In the genomic region with DNA sequence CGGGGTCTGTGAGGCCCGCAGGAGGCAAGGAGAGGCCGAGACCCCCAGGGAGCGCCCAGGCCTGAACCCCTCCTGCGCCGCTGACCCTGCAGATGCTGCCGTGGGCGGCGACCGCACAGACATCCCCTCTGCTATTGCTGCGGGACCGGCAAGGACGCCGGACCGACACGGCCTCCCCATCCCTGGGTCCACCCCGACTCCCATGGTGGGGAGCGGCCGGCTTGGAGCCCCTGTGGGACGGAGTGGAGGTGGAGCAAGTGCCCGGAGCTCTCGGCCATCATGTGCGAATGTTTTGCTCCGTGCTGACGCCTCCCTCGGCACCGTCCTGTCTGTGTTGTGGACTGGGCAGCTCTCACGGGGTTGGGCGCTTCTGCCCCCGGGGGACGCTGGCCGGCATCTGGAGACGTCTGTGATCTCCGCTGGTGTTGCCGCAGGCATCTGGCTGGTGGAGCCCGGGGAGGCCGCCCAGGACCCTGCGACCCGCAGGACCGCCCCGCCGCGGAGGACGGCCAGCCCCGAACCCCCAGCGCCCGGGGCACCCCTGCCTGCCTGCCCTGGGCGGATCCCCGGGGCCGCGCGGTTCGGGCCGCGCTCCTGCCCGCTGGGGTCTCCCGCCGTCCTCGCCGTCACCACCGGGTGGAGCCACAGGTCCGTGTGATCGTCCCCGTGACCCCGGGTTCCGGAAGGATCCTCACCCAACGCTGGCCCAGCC, we compare ENCODE assay signal across 8 cellular contexts. TPM values are rescaled to one million over a fixed set of nuclear protein-coding genes. Genes with fewer than 3 reads are reported as not detected.
DNase-seq lines count a peak whose midpoint lies in the region; ATAC-seq and TF ChIP-seq lines count a peak whose summit lies in the region.

No MANE protein-coding gene starts in this region.

- no peaks in the 10 kb centered on the region for H3F3A ChIP-seq in OCI-LY1 (ENCODE audit: insufficient read depth, low read length)

- TF ChIP-seq CTCF in OCI-LY1 (IDR thresholded peaks at IDR 0.05; ENCODE audit: low read length) (peak; percentile 43), left ventricle myocardium inferior (IDR thresholded peaks at IDR 0.05; ENCODE audit: borderline replicate concordance) (peak; percentile 77), retinal pigment epithelial cell (conservative IDR thresholded peaks at IDR 0.05; ENCODE audit: low read depth, low read length) (peak; percentile 59)

- H3K27me3 ChIP-seq in OCI-LY1 (ENCODE audit: insufficient read depth, low read length) (peaks cover 13% of the 10 kb centered on the region; the same call in 1 of the 2 replicates), left ventricle myocardium inferior (ENCODE audit: low read depth) (peaks cover 70% of the 10 kb centered on the region)

- H3K4me1 ChIP-seq in OCI-LY1 (ENCODE audit: insufficient read depth, low read length, severe bottlenecking) (peaks cover 3% of the 10 kb centered on the region), left ventricle myocardium inferior (peaks cover 15% of the 10 kb centered on the region)

- H4K20me1 ChIP-seq in OCI-LY1 (ENCODE audit: insufficient read depth, low read length): no peaks in the 10 kb centered on the region

- peak; percentile 49 for DNase-seq in EL
- peak; percentile 57 for DNase-seq in activated naive CD4-positive, alpha-beta T cell treated with Interleukin-2 at 50 U/mL for 16 hours
- DNase-seq in left ventricle myocardium inferior: peak; percentile 46
- DNase-seq in retinal pigment epithelial cell (ENCODE audit: low read depth): no peak
- no peak for DNase-seq in GDM1 (lab: John Stamatoyannopoulos, UW)

- H3K36me3 ChIP-seq in OCI-LY1 (ENCODE audit: insufficient read depth, low read length): no peaks in the 10 kb centered on the region
- H3K36me3 ChIP-seq in left ventricle myocardium inferior: no peaks in the 10 kb centered on the region

- H3K27ac ChIP-seq in OCI-LY1 (ENCODE audit: low read depth, low read length, poor library complexity, severe bottlenecking) (no peak overlapping the region), left ventricle myocardium inferior (replicated peaks) (no peak overlapping the region)

- H3K4me3 ChIP-seq in OCI-LY1 (ENCODE audit: low read depth, low read length, poor library complexity, severe bottlenecking) (no peak overlapping the region), left ventricle myocardium inferior (peak overlapping the region; percentile 55), retinal pigment epithelial cell (ENCODE audit: low read length) (no peak overlapping the region)

- no peaks in the 10 kb centered on the region for H3K79me2 ChIP-seq in OCI-LY1 (ENCODE audit: insufficient read depth, low read length)

- H2AFZ ChIP-seq in OCI-LY1 (ENCODE audit: low read length): no peak overlapping the region

- H3K9me3 ChIP-seq in OCI-LY1 (ENCODE audit: low read length) (no peaks in the 10 kb centered on the region), left ventricle myocardium inferior (replicated peaks) (peaks cover 5% of the 10 kb centered on the region)

- H3K4me2 ChIP-seq in OCI-LY1 (ENCODE audit: low read length): no peak overlapping the region

- ATAC-seq in HG03280 (IDR thresholded peaks at IDR 0.05; ENCODE audit: unreplicated experiment) (no peak), GM19467 (IDR thresholded peaks at IDR 0.05; ENCODE audit: unreplicated experiment) (no peak)

- intact Hi-C loops in left ventricle myocardium inferior (cut with micrococcal nuclease): loop anchor here (10.0 kb wide), 1 partner anchor 241 kb away; no protein-coding TSS in a partner anchor

- H3K9me2 ChIP-seq in OCI-LY1 (ENCODE audit: low read depth, low read length): no peaks in the 10 kb centered on the region

- no peak overlapping the region for H3K9ac ChIP-seq in OCI-LY1 (ENCODE audit: low read length)

RNA-seq across cellular contexts. Expression of a gene that starts 12.8 kb away (rescaled TPM):
- not detected for total RNA-seq in left ventricle myocardium inferior

RNA-seq across cellular contexts. Expression of a gene that starts 24.9 kb away (rescaled TPM):
- total RNA-seq in left ventricle myocardium inferior: 3.1 TPM

RNA-seq across cellular contexts. Expression of a gene that starts 25.2 kb away (rescaled TPM):
- total RNA-seq in left ventricle myocardium inferior: 10.6 TPM

RNA-seq across cellular contexts. Expression of a gene that starts 52.8 kb away (rescaled TPM):
- 0.91 TPM for total RNA-seq in left ventricle myocardium inferior

Comparison
In these comparisons a context has a peak if more than half of its experiments do, and no peak if none do; other contexts are left out.
1. DNase-seq: peak in EL (single experiment), activated naive CD4-positive, alpha-beta T cell treated with Interleukin-2 at 50 U/mL for 16 hours (single experiment) and left ventricle myocardium inferior (single experiment); none in retinal pigment epithelial cell (single experiment) and GDM1 (single experiment).
2. Peak in every context shown above with its lines, with median percentiles within 50 percentile points of each other: CTCF ChIP-seq.